4 cellular contexts compared by ENCODE assay signal in the genomic region with DNA sequence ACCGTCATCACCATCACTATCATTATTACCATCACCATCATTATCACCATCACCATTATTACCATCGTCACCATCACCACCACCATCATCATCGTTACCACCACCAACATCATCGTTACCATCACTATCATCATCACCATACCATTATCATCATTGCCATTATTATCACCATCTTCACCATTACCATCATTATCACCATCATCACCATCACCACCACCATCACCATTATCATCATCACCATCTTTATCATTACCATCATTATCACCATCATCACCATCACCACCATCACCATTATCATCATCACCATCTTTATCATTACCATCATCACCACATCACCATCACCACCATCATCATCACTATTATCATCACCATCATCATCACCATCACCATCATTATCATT.
A peak's percentile ranks its signal among the peaks of the same experiment; 100 is the strongest.
TF ChIP-seq lines count a peak whose summit lies in the region.

No MANE protein-coding gene starts in this region.

TF ChIP-seq in HEK293, 187 proteins besides CTCF, POLR2A, EP300 and RAD21:
- TF ChIP-seq, protein P1, sequence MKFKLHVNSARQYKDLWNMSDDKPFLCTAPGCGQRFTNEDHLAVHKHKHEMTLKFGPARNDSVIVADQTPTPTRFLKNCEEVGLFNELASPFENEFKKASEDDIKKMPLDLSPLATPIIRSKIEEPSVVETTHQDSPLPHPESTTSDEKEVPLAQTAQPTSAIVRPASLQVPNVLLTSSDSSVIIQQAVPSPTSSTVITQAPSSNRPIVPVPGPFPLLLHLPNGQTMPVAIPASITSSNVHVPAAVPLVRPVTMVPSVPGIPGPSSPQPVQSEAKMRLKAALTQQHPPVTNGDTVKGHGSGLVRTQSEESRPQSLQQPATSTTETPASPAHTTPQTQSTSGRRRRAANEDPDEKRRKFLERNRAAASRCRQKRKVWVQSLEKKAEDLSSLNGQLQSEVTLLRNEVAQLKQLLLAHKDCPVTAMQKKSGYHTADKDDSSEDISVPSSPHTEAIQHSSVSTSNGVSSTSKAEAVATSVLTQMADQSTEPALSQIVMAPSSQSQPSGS (tag by site-specific recombination; IDR thresholded peaks at IDR 0.05; ENCODE audit: low read depth), result 0 out of 2 replicates have a peak, but pooled peaks have one; percentile 3
- TF ChIP-seq, protein P2, sequence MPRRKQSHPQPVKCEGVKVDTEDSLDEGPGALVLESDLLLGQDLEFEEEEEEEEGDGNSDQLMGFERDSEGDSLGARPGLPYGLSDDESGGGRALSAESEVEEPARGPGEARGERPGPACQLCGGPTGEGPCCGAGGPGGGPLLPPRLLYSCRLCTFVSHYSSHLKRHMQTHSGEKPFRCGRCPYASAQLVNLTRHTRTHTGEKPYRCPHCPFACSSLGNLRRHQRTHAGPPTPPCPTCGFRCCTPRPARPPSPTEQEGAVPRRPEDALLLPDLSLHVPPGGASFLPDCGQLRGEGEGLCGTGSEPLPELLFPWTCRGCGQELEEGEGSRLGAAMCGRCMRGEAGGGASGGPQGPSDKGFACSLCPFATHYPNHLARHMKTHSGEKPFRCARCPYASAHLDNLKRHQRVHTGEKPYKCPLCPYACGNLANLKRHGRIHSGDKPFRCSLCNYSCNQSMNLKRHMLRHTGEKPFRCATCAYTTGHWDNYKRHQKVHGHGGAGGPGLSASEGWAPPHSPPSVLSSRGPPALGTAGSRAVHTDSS (tag by site-specific recombination; IDR thresholded peaks at IDR 0.05), result peak; percentile 76
- TF ChIP-seq, protein P3, sequence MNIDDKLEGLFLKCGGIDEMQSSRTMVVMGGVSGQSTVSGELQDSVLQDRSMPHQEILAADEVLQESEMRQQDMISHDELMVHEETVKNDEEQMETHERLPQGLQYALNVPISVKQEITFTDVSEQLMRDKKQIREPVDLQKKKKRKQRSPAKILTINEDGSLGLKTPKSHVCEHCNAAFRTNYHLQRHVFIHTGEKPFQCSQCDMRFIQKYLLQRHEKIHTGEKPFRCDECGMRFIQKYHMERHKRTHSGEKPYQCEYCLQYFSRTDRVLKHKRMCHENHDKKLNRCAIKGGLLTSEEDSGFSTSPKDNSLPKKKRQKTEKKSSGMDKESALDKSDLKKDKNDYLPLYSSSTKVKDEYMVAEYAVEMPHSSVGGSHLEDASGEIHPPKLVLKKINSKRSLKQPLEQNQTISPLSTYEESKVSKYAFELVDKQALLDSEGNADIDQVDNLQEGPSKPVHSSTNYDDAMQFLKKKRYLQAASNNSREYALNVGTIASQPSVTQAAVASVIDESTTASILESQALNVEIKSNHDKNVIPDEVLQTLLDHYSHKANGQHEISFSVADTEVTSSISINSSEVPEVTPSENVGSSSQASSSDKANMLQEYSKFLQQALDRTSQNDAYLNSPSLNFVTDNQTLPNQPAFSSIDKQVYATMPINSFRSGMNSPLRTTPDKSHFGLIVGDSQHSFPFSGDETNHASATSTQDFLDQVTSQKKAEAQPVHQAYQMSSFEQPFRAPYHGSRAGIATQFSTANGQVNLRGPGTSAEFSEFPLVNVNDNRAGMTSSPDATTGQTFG (tag by site-specific recombination; IDR thresholded peaks at IDR 0.05; ENCODE audit: borderline replicate concordance), result 0 out of 2 replicates have a peak, but pooled peaks have one; percentile 24
- TF ChIP-seq ZNF501 (tag by site-specific recombination; IDR thresholded peaks at IDR 0.05) (no peak), ZNF175 (tag by site-specific recombination; IDR thresholded peaks at IDR 0.05) (no peak)

TF ChIP-seq in GM12878, 131 proteins besides CTCF, POLR2A, EP300 and RAD21:
- TF ChIP-seq NFYA (IDR thresholded peaks at IDR 0.05; ENCODE audit: borderline replicate concordance, low read depth, low read length), result no peak

TF ChIP-seq in H1, 55 proteins besides CTCF, POLR2A, EP300 and RAD21:
- TF ChIP-seq KDM5A (IDR thresholded peaks at IDR 0.05; ENCODE audit: low read length) (no peak), KDM1A (IDR thresholded peaks at IDR 0.05; ENCODE audit: borderline replicate concordance, low read length) (no peak), TBP (IDR thresholded peaks at IDR 0.05; ENCODE audit: low read depth, low read length) (no peak), YY1 (IDR thresholded peaks at IDR 0.05; ENCODE audit: low read depth, low read length) (no peak), POU5F1 (IDR thresholded peaks at IDR 0.05; ENCODE audit: low read depth, low read length) (no peak), FOSL1 (IDR thresholded peaks at IDR 0.05; ENCODE audit: insufficient read depth, low read depth, low read length) (no peak)
- TF ChIP-seq, protein P4, sequence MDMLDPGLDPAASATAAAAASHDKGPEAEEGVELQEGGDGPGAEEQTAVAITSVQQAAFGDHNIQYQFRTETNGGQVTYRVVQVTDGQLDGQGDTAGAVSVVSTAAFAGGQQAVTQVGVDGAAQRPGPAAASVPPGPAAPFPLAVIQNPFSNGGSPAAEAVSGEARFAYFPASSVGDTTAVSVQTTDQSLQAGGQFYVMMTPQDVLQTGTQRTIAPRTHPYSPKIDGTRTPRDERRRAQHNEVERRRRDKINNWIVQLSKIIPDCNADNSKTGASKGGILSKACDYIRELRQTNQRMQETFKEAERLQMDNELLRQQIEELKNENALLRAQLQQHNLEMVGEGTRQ (IDR thresholded peaks at IDR 0.05; ENCODE audit: low read length), result no peak
- TF ChIP-seq, protein P5, sequence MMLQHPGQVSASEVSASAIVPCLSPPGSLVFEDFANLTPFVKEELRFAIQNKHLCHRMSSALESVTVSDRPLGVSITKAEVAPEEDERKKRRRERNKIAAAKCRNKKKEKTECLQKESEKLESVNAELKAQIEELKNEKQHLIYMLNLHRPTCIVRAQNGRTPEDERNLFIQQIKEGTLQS (IDR thresholded peaks at IDR 0.05; ENCODE audit: insufficient read depth, low read depth, low read length), result no peak

TF ChIP-seq in GM23338, 12 proteins besides CTCF, POLR2A, EP300 and RAD21:
- TF ChIP-seq, protein P6, sequence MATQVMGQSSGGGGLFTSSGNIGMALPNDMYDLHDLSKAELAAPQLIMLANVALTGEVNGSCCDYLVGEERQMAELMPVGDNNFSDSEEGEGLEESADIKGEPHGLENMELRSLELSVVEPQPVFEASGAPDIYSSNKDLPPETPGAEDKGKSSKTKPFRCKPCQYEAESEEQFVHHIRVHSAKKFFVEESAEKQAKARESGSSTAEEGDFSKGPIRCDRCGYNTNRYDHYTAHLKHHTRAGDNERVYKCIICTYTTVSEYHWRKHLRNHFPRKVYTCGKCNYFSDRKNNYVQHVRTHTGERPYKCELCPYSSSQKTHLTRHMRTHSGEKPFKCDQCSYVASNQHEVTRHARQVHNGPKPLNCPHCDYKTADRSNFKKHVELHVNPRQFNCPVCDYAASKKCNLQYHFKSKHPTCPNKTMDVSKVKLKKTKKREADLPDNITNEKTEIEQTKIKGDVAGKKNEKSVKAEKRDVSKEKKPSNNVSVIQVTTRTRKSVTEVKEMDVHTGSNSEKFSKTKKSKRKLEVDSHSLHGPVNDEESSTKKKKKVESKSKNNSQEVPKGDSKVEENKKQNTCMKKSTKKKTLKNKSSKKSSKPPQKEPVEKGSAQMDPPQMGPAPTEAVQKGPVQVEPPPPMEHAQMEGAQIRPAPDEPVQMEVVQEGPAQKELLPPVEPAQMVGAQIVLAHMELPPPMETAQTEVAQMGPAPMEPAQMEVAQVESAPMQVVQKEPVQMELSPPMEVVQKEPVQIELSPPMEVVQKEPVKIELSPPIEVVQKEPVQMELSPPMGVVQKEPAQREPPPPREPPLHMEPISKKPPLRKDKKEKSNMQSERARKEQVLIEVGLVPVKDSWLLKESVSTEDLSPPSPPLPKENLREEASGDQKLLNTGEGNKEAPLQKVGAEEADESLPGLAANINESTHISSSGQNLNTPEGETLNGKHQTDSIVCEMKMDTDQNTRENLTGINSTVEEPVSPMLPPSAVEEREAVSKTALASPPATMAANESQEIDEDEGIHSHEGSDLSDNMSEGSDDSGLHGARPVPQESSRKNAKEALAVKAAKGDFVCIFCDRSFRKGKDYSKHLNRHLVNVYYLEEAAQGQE (IDR thresholded peaks at IDR 0.05; ENCODE audit: unreplicated experiment), result no peak
- TF ChIP-seq STAT1 (IDR thresholded peaks at IDR 0.05; ENCODE audit: unreplicated experiment) (no peak), EZH2 (IDR thresholded peaks at IDR 0.05; ENCODE audit: low read depth, unreplicated experiment) (no peak), CREB1 (CRISPR knock-in tag; IDR thresholded peaks at IDR 0.05; ENCODE audit: low read depth) (no peak)
- TF ChIP-seq, protein P7, sequence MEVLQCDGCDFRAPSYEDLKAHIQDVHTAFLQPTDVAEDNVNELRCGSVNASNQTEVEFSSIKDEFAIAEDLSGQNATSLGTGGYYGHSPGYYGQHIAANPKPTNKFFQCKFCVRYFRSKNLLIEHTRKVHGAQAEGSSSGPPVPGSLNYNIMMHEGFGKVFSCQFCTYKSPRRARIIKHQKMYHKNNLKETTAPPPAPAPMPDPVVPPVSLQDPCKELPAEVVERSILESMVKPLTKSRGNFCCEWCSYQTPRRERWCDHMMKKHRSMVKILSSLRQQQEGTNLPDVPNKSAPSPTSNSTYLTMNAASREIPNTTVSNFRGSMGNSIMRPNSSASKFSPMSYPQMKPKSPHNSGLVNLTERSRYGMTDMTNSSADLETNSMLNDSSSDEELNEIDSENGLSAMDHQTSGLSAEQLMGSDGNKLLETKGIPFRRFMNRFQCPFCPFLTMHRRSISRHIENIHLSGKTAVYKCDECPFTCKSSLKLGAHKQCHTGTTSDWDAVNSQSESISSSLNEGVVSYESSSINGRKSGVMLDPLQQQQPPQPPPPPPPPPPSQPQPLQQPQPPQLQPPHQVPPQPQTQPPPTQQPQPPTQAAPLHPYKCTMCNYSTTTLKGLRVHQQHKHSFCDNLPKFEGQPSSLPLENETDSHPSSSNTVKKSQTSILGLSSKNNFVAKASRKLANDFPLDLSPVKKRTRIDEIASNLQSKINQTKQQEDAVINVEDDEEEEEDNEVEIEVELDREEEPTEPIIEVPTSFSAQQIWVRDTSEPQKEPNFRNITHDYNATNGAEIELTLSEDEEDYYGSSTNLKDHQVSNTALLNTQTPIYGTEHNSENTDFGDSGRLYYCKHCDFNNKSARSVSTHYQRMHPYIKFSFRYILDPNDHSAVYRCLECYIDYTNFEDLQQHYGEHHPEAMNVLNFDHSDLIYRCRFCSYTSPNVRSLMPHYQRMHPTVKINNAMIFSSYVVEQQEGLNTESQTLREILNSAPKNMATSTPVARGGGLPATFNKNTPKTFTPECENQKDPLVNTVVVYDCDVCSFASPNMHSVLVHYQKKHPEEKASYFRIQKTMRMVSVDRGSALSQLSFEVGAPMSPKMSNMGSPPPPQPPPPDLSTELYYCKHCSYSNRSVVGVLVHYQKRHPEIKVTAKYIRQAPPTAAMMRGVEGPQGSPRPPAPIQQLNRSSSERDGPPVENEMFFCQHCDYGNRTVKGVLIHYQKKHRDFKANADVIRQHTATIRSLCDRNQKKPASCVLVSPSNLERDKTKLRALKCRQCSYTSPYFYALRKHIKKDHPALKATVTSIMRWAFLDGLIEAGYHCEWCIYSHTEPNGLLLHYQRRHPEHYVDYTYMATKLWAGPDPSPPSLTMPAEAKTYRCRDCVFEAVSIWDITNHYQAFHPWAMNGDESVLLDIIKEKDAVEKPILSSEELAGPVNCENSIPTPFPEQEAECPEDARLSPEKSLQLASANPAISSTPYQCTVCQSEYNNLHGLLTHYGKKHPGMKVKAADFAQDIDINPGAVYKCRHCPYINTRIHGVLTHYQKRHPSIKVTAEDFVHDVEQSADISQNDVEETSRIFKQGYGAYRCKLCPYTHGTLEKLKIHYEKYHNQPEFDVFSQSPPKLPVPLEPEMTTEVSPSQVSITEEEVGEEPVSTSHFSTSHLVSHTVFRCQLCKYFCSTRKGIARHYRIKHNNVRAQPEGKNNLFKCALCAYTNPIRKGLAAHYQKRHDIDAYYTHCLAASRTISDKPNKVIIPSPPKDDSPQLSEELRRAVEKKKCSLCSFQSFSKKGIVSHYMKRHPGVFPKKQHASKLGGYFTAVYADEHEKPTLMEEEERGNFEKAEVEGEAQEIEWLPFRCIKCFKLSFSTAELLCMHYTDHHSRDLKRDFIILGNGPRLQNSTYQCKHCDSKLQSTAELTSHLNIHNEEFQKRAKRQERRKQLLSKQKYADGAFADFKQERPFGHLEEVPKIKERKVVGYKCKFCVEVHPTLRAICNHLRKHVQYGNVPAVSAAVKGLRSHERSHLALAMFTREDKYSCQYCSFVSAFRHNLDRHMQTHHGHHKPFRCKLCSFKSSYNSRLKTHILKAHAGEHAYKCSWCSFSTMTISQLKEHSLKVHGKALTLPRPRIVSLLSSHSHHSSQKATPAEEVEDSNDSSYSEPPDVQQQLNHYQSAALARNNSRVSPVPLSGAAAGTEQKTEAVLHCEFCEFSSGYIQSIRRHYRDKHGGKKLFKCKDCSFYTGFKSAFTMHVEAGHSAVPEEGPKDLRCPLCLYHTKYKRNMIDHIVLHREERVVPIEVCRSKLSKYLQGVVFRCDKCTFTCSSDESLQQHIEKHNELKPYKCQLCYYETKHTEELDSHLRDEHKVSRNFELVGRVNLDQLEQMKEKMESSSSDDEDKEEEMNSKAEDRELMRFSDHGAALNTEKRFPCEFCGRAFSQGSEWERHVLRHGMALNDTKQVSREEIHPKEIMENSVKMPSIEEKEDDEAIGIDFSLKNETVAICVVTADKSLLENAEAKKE (CRISPR knock-in tag; IDR thresholded peaks at IDR 0.05), result no peak
- TF ChIP-seq, protein P8, sequence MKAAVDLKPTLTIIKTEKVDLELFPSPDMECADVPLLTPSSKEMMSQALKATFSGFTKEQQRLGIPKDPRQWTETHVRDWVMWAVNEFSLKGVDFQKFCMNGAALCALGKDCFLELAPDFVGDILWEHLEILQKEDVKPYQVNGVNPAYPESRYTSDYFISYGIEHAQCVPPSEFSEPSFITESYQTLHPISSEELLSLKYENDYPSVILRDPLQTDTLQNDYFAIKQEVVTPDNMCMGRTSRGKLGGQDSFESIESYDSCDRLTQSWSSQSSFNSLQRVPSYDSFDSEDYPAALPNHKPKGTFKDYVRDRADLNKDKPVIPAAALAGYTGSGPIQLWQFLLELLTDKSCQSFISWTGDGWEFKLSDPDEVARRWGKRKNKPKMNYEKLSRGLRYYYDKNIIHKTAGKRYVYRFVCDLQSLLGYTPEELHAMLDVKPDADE (IDR thresholded peaks at IDR 0.05), result no peak
